In genomic region chr6:139577991-139578604, GRCh38 we compare ENCODE assay signal across 11 cellular contexts.
DNase-seq lines count a peak whose midpoint lies in the region; ATAC-seq and TF ChIP-seq lines count a peak whose summit lies in the region.
"Had no signal": no experiment of that assay in that cellular context is flagged by ENCODE, and none has a peak within 500 bp of the region (broad histone marks: within the 10 kb centered on the region; RNA-seq: fewer than 3 reads in every experiment).

No MANE protein-coding gene starts in this region.

- CTCF ChIA-PET in RWPE1 (lab: Yijun Ruan, JAX) = interaction anchor here (0.6 kb wide), 2 partner anchors 98 to 220 kb away, joined by 3 to 4 read pairs; no protein-coding TSS in a partner anchor

- TF ChIP-seq CTCF in RWPE1 (conservative IDR thresholded peaks at IDR 0.05; ENCODE audit: low read depth) = no peak

- DNase-seq in EH (ENCODE audit: low read depth) = peak; percentile 92
- DNase-seq in RWPE1 (ENCODE audit: low spot score) = peak; percentile 93
- DNase-seq in fibroblast of peridontal ligament (ENCODE audit: extremely low read depth) = peak; percentile 96
- peak; percentile 98 for DNase-seq in renal cortical epithelial cell (ENCODE audit: low read depth)
- DNase-seq in activated CD4-positive, alpha-beta T cell treated with anti-CD3 and anti-CD28 coated beads, Interleukin-2, amount 50 U/mL, for 1 hour = no peak
- no peak for DNase-seq in left lobe of liver (ENCODE audit: low spot score)
- DNase-seq: heart right ventricle, NCI-H524 treated with DMSO at 0.1 percent for 48 hours had no signal

- ATAC-seq in HG02973 (IDR thresholded peaks at IDR 0.05; ENCODE audit: unreplicated experiment) (no peak), HG03097 (IDR thresholded peaks at IDR 0.05; ENCODE audit: low FRiP score, unreplicated experiment) (no peak), left lobe of liver (no peak)
- ATAC-seq: activated naive CD4-positive, alpha-beta T cell treated with anti-CD3 and anti-CD28 coated beads, Interleukin-2, amount 50 U/mL, for 72 hours had no signal

- POLR2A ChIA-PET in RWPE1 (lab: Yijun Ruan, JAX; ENCODE audit: low non-redundant PET) = no interaction called here

- H3K27ac ChIP-seq in RWPE1 = no peak overlapping the region
- H3K27ac ChIP-seq: heart right ventricle had no signal

Comparison
In these comparisons a context has a peak if more than half of its experiments do, and no peak if none do; other contexts are left out.
1. DNase-seq: peak in EH (single experiment), RWPE1 (single experiment), fibroblast of peridontal ligament (single experiment) and renal cortical epithelial cell (single experiment); none in activated CD4-positive, alpha-beta T cell treated with anti-CD3 and anti-CD28 coated beads, Interleukin-2, amount 50 U/mL, for 1 hour (single experiment) and left lobe of liver (single experiment).